Comparison of ENCODE assay signal across 16 cellular contexts in genomic region chr5:59583151-59583809, GRCh38.
DNase-seq lines count a peak whose midpoint lies in the region; FAIRE-seq and TF ChIP-seq lines count a peak whose summit lies in the region.
"Had no signal": no experiment of that assay in that cellular context is flagged by ENCODE, and none has a peak within 500 bp of the region (broad histone marks: within the 10 kb centered on the region; RNA-seq: fewer than 3 reads in every experiment).

No MANE protein-coding gene starts in this region.

- H3K36me3 ChIP-seq in kidney (ENCODE audit: control insufficient read depth in 1 of 2, insufficient read depth in 2 of 2, low read length in 2 of 2) (no peaks in the 10 kb centered on the region), H7 (replicated peaks; ENCODE audit: control insufficient read depth, insufficient read depth, low read length) (no peaks in the 10 kb centered on the region), right atrium auricular region (no peaks in the 10 kb centered on the region)

- H3K9me3 ChIP-seq in kidney (ENCODE audit: control insufficient read depth in 1 of 2, low read length in 2 of 2) (no peaks in the 10 kb centered on the region), right atrium auricular region (no peaks in the 10 kb centered on the region)

- in situ Hi-C loops in G401 (cut with HindIII; ENCODE audit: low sequenced_read_pairs): no loop called here

- DNase-seq in G401 (ENCODE audit: low spot score) (peak; percentile 42), kidney (no peak), renal cortical epithelial cell (ENCODE audit: low read depth) (peak; percentile 86), H7 (no peak), right atrium auricular region (ENCODE audit: low spot score) (no peak), foreskin melanocyte (no peak)
- DNase-seq: activated CD4-positive, alpha-beta T cell treated with anti-CD3 and anti-CD28 coated beads, Interleukin-2, amount 10 ng/mL, durations not matched to agents 7 days and 5 days; activated naive CD8-positive, alpha-beta T cell treated with anti-CD3 and anti-CD28 coated beads, Interleukin-2, amount 50 U/mL, for 24 hours; activated T-cell treated with anti-CD3 and anti-CD28 coated beads, Interleukin-2, amount 50 U/mL, for 48 hours; EL; Kasumi-1; NCI-H187; SIG-M5; stimulated activated CD4-positive, alpha-beta T cell treated with anti-CD3 and anti-CD28 coated beads, Interleukin-15, amount 100 ng/mL, for 24 hours had no signal

- FAIRE-seq in kidney (lab: Jason Lieb, UNC): no peak
- FAIRE-seq: GM12878 had no signal

- H3K27ac ChIP-seq in VCaP (peak overlapping the region; percentile 67), kidney (ENCODE audit: low read depth in 2 of 2, low read length in 2 of 2) (peak overlapping the region; percentile 52 to 63), right atrium auricular region (no peak overlapping the region)

- TF ChIP-seq CTCF in VCaP (conservative IDR thresholded peaks at IDR 0.05): no peak
- TF ChIP-seq CTCF in kidney (IDR thresholded peaks at IDR 0.05; ENCODE audit: borderline replicate concordance, extremely low read depth, insufficient read depth): no peak
- TF ChIP-seq CTCF in right atrium auricular region (IDR thresholded peaks at IDR 0.05): no peak

- H3K4me3 ChIP-seq in kidney (ENCODE audit: low read length in 2 of 2) (peak overlapping the region; percentile 53 to 73), H7 (ENCODE audit: insufficient read depth, low read depth, low read length) (no peak overlapping the region), right atrium auricular region (no peak overlapping the region)
- H3K4me3 ChIP-seq: GM12878 had no signal

- peaks cover 5 to 6% of the 10 kb centered on the region in 2 donors for H3K4me1 ChIP-seq in kidney (ENCODE audit: control insufficient read depth in 1 of 2, insufficient read depth in 1 of 2, low read depth in 1 of 2, low read length in 2 of 2)
- peaks cover 0 to 5% of the 10 kb centered on the region in 2 donors for H3K4me1 ChIP-seq in right atrium auricular region

- no peaks in the 10 kb centered on the region for H3K27me3 ChIP-seq in H7 (ENCODE audit: control insufficient read depth, insufficient read depth, low read length)
- H3K27me3 ChIP-seq in right atrium auricular region: no peaks in the 10 kb centered on the region

- intact Hi-C loops in kidney (cut with DNase I): no loop called here

- peak overlapping the region in 1 of 2 donors; percentile 55 for H3K9ac ChIP-seq in kidney (ENCODE audit: low read length in 2 of 2)

Comparison
In these comparisons a context has a peak if more than half of its experiments do, and no peak if none do; other contexts are left out.
1. DNase-seq: peak in G401 (single experiment) and renal cortical epithelial cell (single experiment); none in kidney (single experiment), H7 (single experiment), right atrium auricular region (single experiment) and foreskin melanocyte (single experiment).
2. H3K27ac ChIP-seq: peak in VCaP (single experiment) and kidney (2 of 2); none in right atrium auricular region (0 of 2).
3. H3K4me3 ChIP-seq: peak in kidney (2 of 2); none in H7 (single experiment) and right atrium auricular region (0 of 2).